In the genomic region with DNA sequence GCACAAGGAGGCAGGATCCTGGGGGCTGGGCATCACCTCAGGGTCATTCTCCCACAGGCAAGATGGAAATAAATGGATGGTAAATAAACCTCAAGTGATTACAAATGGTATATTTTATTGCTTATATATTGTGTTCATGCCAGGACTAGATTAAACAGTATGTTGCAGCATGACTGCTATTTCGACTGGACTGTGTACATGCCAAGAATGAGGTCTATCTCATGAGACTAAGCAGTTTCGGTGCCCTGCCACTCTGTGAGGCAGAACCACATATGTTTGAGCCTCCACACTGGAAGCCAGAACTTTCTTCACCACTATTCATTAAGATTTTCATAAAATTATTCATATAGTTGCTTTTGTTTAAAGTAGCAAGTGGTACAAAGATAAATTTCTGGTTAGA, we compare ENCODE assay signal across 32 cellular contexts.
"Had no signal": no experiment of that assay in that cellular context is flagged by ENCODE, and none has a peak within 500 bp of the region (broad histone marks: within the 10 kb centered on the region; RNA-seq: fewer than 3 reads in every experiment).

No MANE protein-coding gene starts in this region.

- H3K4me3 Mint-ChIP-seq: activated CD4-positive, alpha-beta memory T cell treated with anti-CD3 and anti-CD28 coated beads for 36 hours; activated CD4-positive, alpha-beta T cell treated with anti-CD3 and anti-CD28 coated beads for 36 hours; activated CD4-positive, alpha-beta T cell treated with anti-CD3 and anti-CD28 coated beads, Interleukin-2, amount 10 ng/mL, durations not matched to agents 24 days and 14 days; activated CD8-positive, alpha-beta memory T cell treated with anti-CD3 and anti-CD28 coated beads, Interleukin-2, amount 10 ng/mL, durations not matched to agents 7 days and 5 days; activated CD8-positive, alpha-beta T cell treated with anti-CD3 and anti-CD28 coated beads, Interleukin-2, amount 10 ng/mL, durations not matched to agents 7 days and 5 days; activated naive CD8-positive, alpha-beta T cell; activated T-helper 17 cell treated with anti-CD3 and anti-CD28 coated beads, Interleukin-2, amount 50 U/mL, for 72 hours; effector memory CD8-positive, alpha-beta T cell had no signal

- H3K4me1 ChIP-seq: esophagus muscularis mucosa, foreskin keratinocyte, gastrocnemius medialis had no signal

- H3K4me3 ChIP-seq: body of pancreas, esophagus muscularis mucosa, gastrocnemius medialis, heart left ventricle had no signal

- ATAC-seq: activated CD4-positive, alpha-beta T cell treated with anti-CD3 and anti-CD28 coated beads for 36 hours; activated CD8-positive, alpha-beta memory T cell treated with anti-CD3 and anti-CD28 coated beads, Interleukin-2, amount 10 ng/mL, durations not matched to agents 7 days and 5 days; activated CD8-positive, alpha-beta T cell treated with anti-CD3 and anti-CD28 coated beads, Interleukin-2, amount 10 ng/mL, durations not matched to agents 7 days and 5 days; activated T-helper 17 cell treated with anti-CD3 and anti-CD28 coated beads, Interleukin-2, amount 50 U/mL, for 72 hours; body of pancreas; effector memory CD8-positive, alpha-beta T cell; foreskin keratinocyte; gastrocnemius medialis; heart left ventricle had no signal

- FAIRE-seq: colon had no signal

- H3K27me3 ChIP-seq: body of pancreas, esophagus muscularis mucosa, foreskin keratinocyte, gastrocnemius medialis, heart left ventricle had no signal

- H3K27ac ChIP-seq: body of pancreas, esophagus muscularis mucosa, foreskin keratinocyte, gastrocnemius medialis, heart left ventricle had no signal

- H3K36me3 ChIP-seq: esophagus muscularis mucosa, gastrocnemius medialis, heart left ventricle had no signal

- H3K27me3 Mint-ChIP-seq: activated CD4-positive, alpha-beta memory T cell treated with anti-CD3 and anti-CD28 coated beads for 36 hours; activated CD4-positive, alpha-beta T cell treated with anti-CD3 and anti-CD28 coated beads for 36 hours; activated CD4-positive, alpha-beta T cell treated with anti-CD3 and anti-CD28 coated beads, Interleukin-2, amount 10 ng/mL, durations not matched to agents 24 days and 14 days; activated CD8-positive, alpha-beta memory T cell treated with anti-CD3 and anti-CD28 coated beads, Interleukin-2, amount 10 ng/mL, durations not matched to agents 7 days and 5 days; activated naive CD8-positive, alpha-beta T cell; activated T-helper 17 cell treated with anti-CD3 and anti-CD28 coated beads, Interleukin-2, amount 50 U/mL, for 72 hours; effector memory CD8-positive, alpha-beta T cell had no signal

- H3K9me3 ChIP-seq: body of pancreas, esophagus muscularis mucosa, gastrocnemius medialis, heart left ventricle had no signal

- H3K27ac Mint-ChIP-seq: activated CD4-positive, alpha-beta memory T cell treated with anti-CD3 and anti-CD28 coated beads for 36 hours; activated CD4-positive, alpha-beta T cell treated with anti-CD3 and anti-CD28 coated beads for 36 hours; activated CD4-positive, alpha-beta T cell treated with anti-CD3 and anti-CD28 coated beads, Interleukin-2, amount 10 ng/mL, durations not matched to agents 24 days and 14 days; activated CD8-positive, alpha-beta memory T cell treated with anti-CD3 and anti-CD28 coated beads, Interleukin-2, amount 10 ng/mL, durations not matched to agents 7 days and 5 days; activated CD8-positive, alpha-beta T cell treated with anti-CD3 and anti-CD28 coated beads, Interleukin-2, amount 10 ng/mL, durations not matched to agents 7 days and 5 days; activated naive CD8-positive, alpha-beta T cell; activated T-helper 17 cell treated with anti-CD3 and anti-CD28 coated beads, Interleukin-2, amount 50 U/mL, for 72 hours; effector memory CD8-positive, alpha-beta T cell had no signal

- DNase-seq: activated CD4-positive, alpha-beta memory T cell treated with anti-CD3 and anti-CD28 coated beads for 36 hours; activated CD4-positive, alpha-beta T cell treated with anti-CD3 and anti-CD28 coated beads for 36 hours; activated CD4-positive, alpha-beta T cell treated with anti-CD3 and anti-CD28 coated beads, Interleukin-2, amount 10 ng/mL, durations not matched to agents 24 days and 14 days; activated CD4-positive, CD25-positive, alpha-beta regulatory T cell; activated CD4-positive, CD25-positive, alpha-beta regulatory T cell treated with anti-CD3 and anti-CD28 coated beads, Interleukin-2, amount 50 U/mL, for 72 hours; activated CD8-positive, alpha-beta memory T cell treated with anti-CD3 and anti-CD28 coated beads, Interleukin-2, amount 10 ng/mL, durations not matched to agents 7 days and 5 days; activated CD8-positive, alpha-beta memory T cell treated with anti-CD3 and anti-CD28 coated beads, Interleukin-2, amount 50 U/mL, for 4 hours; activated CD8-positive, alpha-beta T cell treated with anti-CD3 and anti-CD28 coated beads, Interleukin-2, amount 10 ng/mL, durations not matched to agents 7 days and 5 days; activated effector memory CD4-positive, alpha-beta T cell treated with Interleukin-2 at 50 U/mL for 16 hours; activated gamma-delta T cell treated with Interleukin-2 at 50 U/mL for 16 hours; activated naive CD4-positive, alpha-beta T cell treated with anti-CD3 and anti-CD28 coated beads, Interleukin-2, amount 50 U/mL, for 16 hours; activated naive CD4-positive, alpha-beta T cell treated with Interleukin-2 at 50 U/mL for 16 hours; activated T-cell treated with anti-CD3 and anti-CD28 coated beads, Interleukin-2, amount 50 U/mL, for 1 hour; amygdala; aorta; body of pancreas; caudate nucleus; cortex of kidney; dermis blood vessel endothelial cell; effector CD4-positive, alpha-beta T cell; effector memory CD8-positive, alpha-beta T cell; erythroblast; foreskin keratinocyte; gastrocnemius medialis; glutamatergic neuron; heart left ventricle; hypothalamus; T-helper 2 cell had no signal

- H3K9me3 Mint-ChIP-seq: activated CD4-positive, alpha-beta memory T cell treated with anti-CD3 and anti-CD28 coated beads for 36 hours; effector memory CD8-positive, alpha-beta T cell had no signal
